ENCODE assay signal across 1 cellular context in genomic region chr19:1354496-1355257, GRCh38.
TF ChIP-seq lines count a peak whose summit lies in the region.

No MANE protein-coding gene starts in this region.

TF ChIP-seq in HepG2, 621 proteins besides CTCF, POLR2A, EP300 and RAD21 (continued from another document and continues in another):
- TF ChIP-seq ZNF644 (CRISPR knock-in tag; IDR thresholded peaks at IDR 0.05; ENCODE audit: low read depth) (no peak), ATF5 (CRISPR knock-in tag; IDR thresholded peaks at IDR 0.05; ENCODE audit: low read depth) (no peak), ZNF333 (CRISPR knock-in tag; IDR thresholded peaks at IDR 0.05; ENCODE audit: borderline replicate concordance) (no peak), TERF1 (CRISPR knock-in tag; IDR thresholded peaks at IDR 0.05) (no peak), ZFP90 (CRISPR knock-in tag; IDR thresholded peaks at IDR 0.05; ENCODE audit: borderline replicate concordance) (peak; percentile 93), SALL1 (CRISPR knock-in tag; IDR thresholded peaks at IDR 0.05) (peak; percentile 39), RCOR2 (CRISPR knock-in tag; IDR thresholded peaks at IDR 0.05) (no peak), ZNF230 (CRISPR knock-in tag; IDR thresholded peaks at IDR 0.05) (0 out of 2 replicates have a peak, but pooled peaks have one; percentile 50), ZNF800 (CRISPR knock-in tag; IDR thresholded peaks at IDR 0.05) (0 out of 2 replicates have a peak, but pooled peaks have one; percentile 26), DR1 (CRISPR knock-in tag; IDR thresholded peaks at IDR 0.05) (no peak), SP1 (IDR thresholded peaks at IDR 0.05) (no peak), SP1 (CRISPR knock-in tag; IDR thresholded peaks at IDR 0.05) (peak; percentile 82), POLR2AphosphoS5 (IDR thresholded peaks at IDR 0.05; ENCODE audit: low read depth, low read length) (peak; percentile 77), ZFP91 (CRISPR knock-in tag; IDR thresholded peaks at IDR 0.05; ENCODE audit: borderline replicate concordance) (peak; percentile 41; the same call in 1 of the 2 replicates), TBP (CRISPR knock-in tag; IDR thresholded peaks at IDR 0.05) (no peak), ZNF672 (CRISPR knock-in tag; IDR thresholded peaks at IDR 0.05) (no peak), ZNF142 (CRISPR knock-in tag; IDR thresholded peaks at IDR 0.05) (peak; percentile 49; the same call in 1 of the 2 replicates), IKZF1 (IDR thresholded peaks at IDR 0.05) (no peak), ZNF557 (CRISPR knock-in tag; IDR thresholded peaks at IDR 0.05) (peak; percentile 72; the same call in 1 of the 2 replicates), ADNP (CRISPR knock-in tag; IDR thresholded peaks at IDR 0.05) (no peak), AKNA (CRISPR knock-in tag; IDR thresholded peaks at IDR 0.05; ENCODE audit: borderline replicate concordance) (no peak), ZNF556 (CRISPR knock-in tag; IDR thresholded peaks at IDR 0.05; ENCODE audit: borderline replicate concordance) (peak; percentile 22; the same call in 1 of the 2 replicates), SOX6 (IDR thresholded peaks at IDR 0.05) (no peak), SOX6 (CRISPR knock-in tag; IDR thresholded peaks at IDR 0.05) (no peak; the same call in 1 of the 2 replicates), TFDP2 (CRISPR knock-in tag; IDR thresholded peaks at IDR 0.05) (peak; percentile 70), IRF1 (CRISPR knock-in tag; IDR thresholded peaks at IDR 0.05; ENCODE audit: low read depth) (no peak), ZNF772 (CRISPR knock-in tag; IDR thresholded peaks at IDR 0.05) (peak; percentile 32; the same call in 1 of the 2 replicates), HNF4G (IDR thresholded peaks at IDR 0.05; ENCODE audit: borderline replicate concordance, low read depth, low read length) (no peak), HNF4G (CRISPR knock-in tag; IDR thresholded peaks at IDR 0.05; ENCODE audit: borderline replicate concordance, low read depth) (no peak), THAP11 (CRISPR knock-in tag; IDR thresholded peaks at IDR 0.05) (peak; percentile 37; the same call in 1 of the 2 replicates), MXI1 (IDR thresholded peaks at IDR 0.05; ENCODE audit: borderline replicate concordance, low read depth, low read length) (peak; percentile 64; the same call in 1 of the 3 replicates), ZNF737 (CRISPR knock-in tag; IDR thresholded peaks at IDR 0.05; ENCODE audit: borderline replicate concordance) (no peak), SRY (CRISPR knock-in tag; IDR thresholded peaks at IDR 0.05) (peak; percentile 48; the same call in 1 of the 2 replicates), MTA1 (CRISPR knock-in tag; IDR thresholded peaks at IDR 0.05; ENCODE audit: borderline replicate concordance) (peak; percentile 71; the same call in 1 of the 2 replicates)
